Comparison of ENCODE assay signal across 29 cellular contexts in the genomic region with DNA sequence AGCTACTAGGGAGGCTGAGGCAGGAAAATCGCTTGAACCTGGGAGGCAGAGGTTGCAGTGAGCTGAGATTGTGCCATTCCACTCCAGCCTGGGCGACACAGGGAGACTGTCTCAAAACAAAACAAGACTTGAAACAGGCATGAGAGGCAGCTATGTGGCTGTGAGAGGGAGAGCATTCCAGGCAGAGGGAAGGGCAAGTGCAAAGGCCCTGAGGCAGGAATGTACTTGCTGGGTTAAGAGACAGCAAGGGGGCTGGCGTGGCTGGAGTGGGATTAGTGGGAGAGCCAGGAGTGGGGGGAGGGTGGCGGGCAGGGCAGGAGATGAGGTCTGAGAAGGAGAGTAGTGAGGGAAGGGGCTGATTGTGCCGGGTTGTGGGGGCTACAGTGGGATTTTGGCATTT. TPM values are rescaled to one million over a fixed set of nuclear protein-coding genes. Genes with fewer than 3 reads are reported as not detected.
"Had no signal": no experiment of that assay in that cellular context is flagged by ENCODE, and none has a peak within 500 bp of the region (broad histone marks: within the 10 kb centered on the region; RNA-seq: fewer than 3 reads in every experiment).

No MANE protein-coding gene starts in this region.

- DNase-seq: naive thymus-derived CD8-positive, alpha-beta T cell; nephron progenitor cell; nucleus accumbens; pancreas; retina; spleen; stimulated activated CD4-positive, alpha-beta T cell treated with anti-CD3 and anti-CD28 coated beads, Interleukin-12 subunit alpha, Interleukin-12 subunit beta, amount 100 ng/mL, for 4 hours; stimulated activated CD4-positive, alpha-beta T cell treated with anti-CD3 and anti-CD28 coated beads, Interleukin-1b, Interleukin-23, amount 100 ng/mL, for 48 hours; stimulated activated CD4-positive, alpha-beta T cell treated with anti-CD3 and anti-CD28 coated beads, Interleukin-4, amount 100 ng/mL, for 1 hour; stimulated activated CD4-positive, alpha-beta T cell treated with anti-CD3 and anti-CD28 coated beads, Interleukin-4, amount 100 ng/mL, for 4 hours; stimulated activated CD8-positive, alpha-beta memory T cell treated with anti-CD3 and anti-CD28 coated beads, Interleukin-4, amount 100 ng/mL, for 48 hours; stimulated activated naive CD4-positive, alpha-beta T cell; stimulated activated naive CD8-positive, alpha-beta T cell treated with anti-CD3 and anti-CD28 coated beads, Interleukin-15, amount 100 ng/mL, for 72 hours; stimulated activated naive CD8-positive, alpha-beta T cell treated with anti-CD3 and anti-CD28 coated beads, Interleukin-15, Interleukin-2, amounts not matched to agents 100 U/mL and 50 U/mL, for 24 hours; substantia nigra; testis; tibial artery; transverse colon had no signal

- H3K9me3 ChIP-seq: neutrophil, pancreas, prostate gland, right atrium auricular region, spleen, suprapubic skin, testis, tibial artery, transverse colon, upper lobe of left lung, vagina had no signal

- H3K27me3 ChIP-seq: pancreas, right atrium auricular region, testis, upper lobe of left lung, vagina had no signal

- H3K4me2 ChIP-seq: smooth muscle cell had no signal

- H3K27ac ChIP-seq: neutrophil, pancreas, prostate gland, right atrium auricular region, skin epidermis, spleen, suprapubic skin, testis, tibial artery, transverse colon, upper lobe of left lung, vagina had no signal

- H3K4me1 ChIP-seq: pancreas, prostate gland, right atrium auricular region, suprapubic skin, testis, tibial artery, transverse colon, upper lobe of left lung, vagina had no signal

- FAIRE-seq: pancreas, urothelium cell line had no signal

- H3K36me3 ChIP-seq: neutrophil, pancreas, prostate gland, right atrium auricular region, suprapubic skin, tibial artery, transverse colon, upper lobe of left lung, vagina had no signal

- H3K4me3 ChIP-seq: pancreas, prostate gland, right atrium auricular region, skin epidermis, smooth muscle cell, spleen, suprapubic skin, testis, tibial artery, transverse colon, upper lobe of left lung, vagina had no signal

- ATAC-seq: naive thymus-derived CD8-positive, alpha-beta T cell; pancreas; sciatic nerve; stimulated activated naive CD8-positive, alpha-beta T cell treated with anti-CD3 and anti-CD28 coated beads, Interleukin-15, amount 100 ng/mL, for 72 hours; stimulated activated naive CD8-positive, alpha-beta T cell treated with anti-CD3 and anti-CD28 coated beads, Interleukin-15, Interleukin-2, amounts not matched to agents 100 U/mL and 50 U/mL, for 24 hours had no signal

RNA-seq across cellular contexts. Expression of a gene that starts 21.3 kb away (rescaled TPM):
- total RNA-seq: naive thymus-derived CD8-positive, alpha-beta T cell; natural killer cell treated with Interleukin-12 subunit alpha and Interleukin-12 subunit beta and Interleukin-15 and Interleukin-18, amount 100 ng/mL, for 72 hours had no signal
- polyA plus RNA-seq: naive thymus-derived CD8-positive, alpha-beta T cell had no signal
